Comparison of ENCODE assay signal across 21 cellular contexts in genomic region chr4:128841402-128841801, GRCh38. TPM values are rescaled to one million over a fixed set of nuclear protein-coding genes. Genes with fewer than 3 reads are reported as not detected.
DNase-seq lines count a peak whose midpoint lies in the region; ATAC-seq, FAIRE-seq and TF ChIP-seq lines count a peak whose summit lies in the region.
"Had no signal": no experiment of that assay in that cellular context is flagged by ENCODE, and none has a peak within 500 bp of the region (broad histone marks: within the 10 kb centered on the region; RNA-seq: fewer than 3 reads in every experiment).

No MANE protein-coding gene starts in this region.

- H3K27ac ChIP-seq in CD4-positive, alpha-beta memory T cell (ENCODE audit: low read depth, low read length), result no peak overlapping the region
- peak overlapping the region; percentile 60 for H3K27ac ChIP-seq in GM23338 (ENCODE audit: low read depth)
- no peak overlapping the region for H3K27ac ChIP-seq in astrocyte (ENCODE audit: low read depth, low read length)
- no peak overlapping the region for H3K27ac ChIP-seq in brain microvascular endothelial cell
- no peak overlapping the region for H3K27ac ChIP-seq in ascending aorta
- H3K27ac ChIP-seq: tibial nerve had no signal

- peaks cover 100% of the 10 kb centered on the region for H3K79me2 ChIP-seq in GM23338 (replicated peaks; ENCODE audit: insufficient read depth)
- H3K79me2 ChIP-seq in astrocyte (ENCODE audit: insufficient read depth, low read length), result peaks cover 79% of the 10 kb centered on the region

- no peaks in the 10 kb centered on the region for H3K9me2 ChIP-seq in GM23338 (ENCODE audit: insufficient read depth)

- intact Hi-C loops in CD4-positive, alpha-beta memory T cell (cut with micrococcal nuclease), result no loop called here
- intact Hi-C loops in natural killer cell (cut with micrococcal nuclease) (no loop called here), ascending aorta (cut with DNase I) (no loop called here)

- no peak for FAIRE-seq in astrocyte (lab: Jason Lieb, UNC)
- FAIRE-seq: HTR-8/SVneo had no signal

- ATAC-seq in GM23338, result no peak
- no peak for ATAC-seq in natural killer cell
- ATAC-seq in GM21367 (IDR thresholded peaks at IDR 0.05; ENCODE audit: unreplicated experiment), result no peak
- ATAC-seq: HCT116, sciatic nerve had no signal

- no peaks in the 10 kb centered on the region for H3K27me3 ChIP-seq in CD4-positive, alpha-beta memory T cell (ENCODE audit: insufficient read depth, low read length)
- H3K27me3 ChIP-seq in GM23338 (ENCODE audit: insufficient read depth), result no peaks in the 10 kb centered on the region
- no peaks in the 10 kb centered on the region for H3K27me3 ChIP-seq in astrocyte (ENCODE audit: insufficient read depth, low read length)
- H3K27me3 ChIP-seq in brain microvascular endothelial cell (replicated peaks), result no peaks in the 10 kb centered on the region
- no peaks in the 10 kb centered on the region for H3K27me3 ChIP-seq in ascending aorta
- H3K27me3 ChIP-seq: BE2C, neutrophil, tibial nerve had no signal

- no peak overlapping the region for H3K4me3 ChIP-seq in CD4-positive, alpha-beta memory T cell (ENCODE audit: low read length in 2 of 2)
- H3K4me3 ChIP-seq in GM23338, result no peak overlapping the region
- no peak overlapping the region for H3K4me3 ChIP-seq in astrocyte (ENCODE audit: insufficient read depth, low read depth, low read length)
- H3K4me3 ChIP-seq in brain microvascular endothelial cell (ENCODE audit: low read depth, low read length), result no peak overlapping the region
- H3K4me3 ChIP-seq in ascending aorta, result no peak overlapping the region
- H3K4me3 ChIP-seq: tibial nerve had no signal

- POLR2A ChIA-PET in CD4-positive, alpha-beta memory T cell (lab: Charles Lee; ENCODE audit: partially characterized antibody), result interaction anchor here (1.2 to 1.7 kb wide), 2 partner anchors 13 to 29 kb away, joined by 3 to 4 read pairs; no protein-coding TSS in a partner anchor

- peaks cover 59% of the 10 kb centered on the region for H3F3A ChIP-seq in GM23338 (replicated peaks; ENCODE audit: low read depth)

- peak overlapping the region; percentile 2 to 90 (median 73) for H3K27ac Mint-ChIP-seq in CD4-positive, alpha-beta memory T cell
- peak overlapping the region; percentile 29 for H3K27ac Mint-ChIP-seq in GM23338
- no peak overlapping the region for H3K27ac Mint-ChIP-seq in astrocyte (ENCODE audit: unreplicated experiment)
- peak overlapping the region; percentile 59 to 69 for H3K27ac Mint-ChIP-seq in natural killer cell

- peaks cover 48% of the 10 kb centered on the region for H3K4me1 ChIP-seq in CD4-positive, alpha-beta memory T cell (ENCODE audit: insufficient read depth, low read length)
- peaks cover 47% of the 10 kb centered on the region for H3K4me1 ChIP-seq in GM23338 (ENCODE audit: insufficient read depth)
- no peaks in the 10 kb centered on the region for H3K4me1 ChIP-seq in astrocyte (ENCODE audit: insufficient read depth, low read length)
- peaks cover 0 to 21% of the 10 kb centered on the region in 2 donors for H3K4me1 ChIP-seq in ascending aorta
- H3K4me1 ChIP-seq: BE2C had no signal

- H3K36me3 Mint-ChIP-seq in CD4-positive, alpha-beta memory T cell, result peaks cover 37 to 71% of the 10 kb centered on the region in 2 donors
- peaks cover 93% of the 10 kb centered on the region for H3K36me3 Mint-ChIP-seq in GM23338 (ENCODE audit: low read depth)
- H3K36me3 Mint-ChIP-seq in astrocyte (ENCODE audit: low read depth, unreplicated experiment), result peaks cover 24% of the 10 kb centered on the region
- H3K36me3 Mint-ChIP-seq in natural killer cell, result peaks cover 20% of the 10 kb centered on the region

- in situ Hi-C loops in brain microvascular endothelial cell (cut with HindIII; ENCODE audit: low pct_ligation_motif_present, low sequenced_read_pairs), result no loop called here

- peak overlapping the region in 1 of 8 donors; percentile 22 for H3K4me3 Mint-ChIP-seq in CD4-positive, alpha-beta memory T cell
- no peak overlapping the region; the same call in 2 of the 3 replicates for H3K4me3 Mint-ChIP-seq in GM23338
- peak overlapping the region; percentile 22 for H3K4me3 Mint-ChIP-seq in astrocyte (ENCODE audit: unreplicated experiment)
- no peak overlapping the region for H3K4me3 Mint-ChIP-seq in natural killer cell

- H2AFZ ChIP-seq in GM23338 (no peak overlapping the region), astrocyte (ENCODE audit: low read depth, low read length) (no peak overlapping the region)

- no peaks in the 10 kb centered on the region for H3K9me3 ChIP-seq in CD4-positive, alpha-beta memory T cell (ENCODE audit: control insufficient read depth in 1 of 2, low read length in 2 of 2)
- H3K9me3 ChIP-seq in astrocyte (ENCODE audit: insufficient read depth, low read depth, low read length) (no peaks in the 10 kb centered on the region), ascending aorta (no peaks in the 10 kb centered on the region)
- H3K9me3 ChIP-seq: BE2C, neutrophil, tibial nerve had no signal

- H4K20me1 ChIP-seq in GM23338 (replicated peaks; ENCODE audit: insufficient read depth) (peaks cover 100% of the 10 kb centered on the region), astrocyte (ENCODE audit: insufficient read depth, low read length) (peaks cover 38% of the 10 kb centered on the region)

- H3K4me1 Mint-ChIP-seq in CD4-positive, alpha-beta memory T cell, result peaks cover 42 to 62% (median 51%) of the 10 kb centered on the region in 4 donors
- H3K4me1 Mint-ChIP-seq in GM23338 (peaks cover 74% of the 10 kb centered on the region), astrocyte (ENCODE audit: low read depth, unreplicated experiment) (peaks cover 26% of the 10 kb centered on the region), natural killer cell (peaks cover 71 to 75% of the 10 kb centered on the region in 2 donors)

- H3K9me3 Mint-ChIP-seq in CD4-positive, alpha-beta memory T cell, result no peaks in the 10 kb centered on the region
- H3K9me3 Mint-ChIP-seq in GM23338 (no peaks in the 10 kb centered on the region), astrocyte (ENCODE audit: unreplicated experiment) (no peaks in the 10 kb centered on the region), natural killer cell (no peaks in the 10 kb centered on the region)

- no peak overlapping the region for H3K4me2 ChIP-seq in GM23338
- no peak overlapping the region for H3K4me2 ChIP-seq in astrocyte (ENCODE audit: low read length)

- no peak overlapping the region for H3K9ac ChIP-seq in astrocyte (ENCODE audit: low read length)

- CTCF ChIA-PET in CD4-positive, alpha-beta memory T cell (lab: Charles Lee; ENCODE audit: partially characterized antibody), result interaction anchor here (0.8 to 1.5 kb wide), 2 partner anchors 13 to 16 kb away, joined by 3 to 5 read pairs; no protein-coding TSS in a partner anchor

- H3K36me3 ChIP-seq in CD4-positive, alpha-beta memory T cell (ENCODE audit: insufficient read depth, low read length), result peaks cover 35% of the 10 kb centered on the region
- peaks cover 84% of the 10 kb centered on the region for H3K36me3 ChIP-seq in GM23338 (ENCODE audit: insufficient read depth)
- peaks cover 30% of the 10 kb centered on the region for H3K36me3 ChIP-seq in astrocyte (ENCODE audit: insufficient read depth, low read length)
- peaks cover 25% of the 10 kb centered on the region for H3K36me3 ChIP-seq in brain microvascular endothelial cell (replicated peaks)
- peaks cover 19 to 27% of the 10 kb centered on the region in 2 donors for H3K36me3 ChIP-seq in ascending aorta

- no peak for DNase-seq in CD4-positive, alpha-beta memory T cell
- DNase-seq in GM23338 (ENCODE audit: low spot score) (no peak), astrocyte (ENCODE audit: low read depth) (no peak), natural killer cell (no peak), brain microvascular endothelial cell (no peak), ascending aorta (ENCODE audit: low spot score in 2 of 2) (no peak)
- DNase-seq: activated CD4-positive, CD25-positive, alpha-beta regulatory T cell treated with anti-CD3 and anti-CD28 coated beads, Interleukin-2, amount 50 U/mL, for 72 hours; BE2C; DMS153; head of caudate nucleus; islet precursor cell; MM.1S; NCI-H187; NCI-H345; stimulated activated CD4-positive, alpha-beta T cell treated with anti-CD3 and anti-CD28 coated beads, Interleukin-2, amount 100 ng/mL, for 24 hours had no signal

- H3K27me3 Mint-ChIP-seq in CD4-positive, alpha-beta memory T cell, result no peaks in the 10 kb centered on the region
- H3K27me3 Mint-ChIP-seq in GM23338 (ENCODE audit: insufficient read depth, low read depth, poor library complexity), result peaks cover 14% of the 10 kb centered on the region
- no peaks in the 10 kb centered on the region for H3K27me3 Mint-ChIP-seq in astrocyte (ENCODE audit: low read depth, unreplicated experiment)
- no peaks in the 10 kb centered on the region for H3K27me3 Mint-ChIP-seq in natural killer cell (ENCODE audit: low read depth in 2 of 2)

- TF ChIP-seq CTCF in GM23338 (conservative IDR thresholded peaks at IDR 0.05; ENCODE audit: low read depth in 2 of 2) (no peak), astrocyte (IDR thresholded peaks at IDR 0.05; ENCODE audit: insufficient read depth, low read depth, low read length) (no peak), natural killer cell (IDR thresholded peaks at IDR 0.05) (no peak), brain microvascular endothelial cell (IDR thresholded peaks at IDR 0.05; ENCODE audit: low read depth, low read length, missing control alignments) (no peak), ascending aorta (IDR thresholded peaks at IDR 0.05) (no peak)

TF ChIP-seq in GM23338, 12 proteins besides CTCF, POLR2A, EP300 and RAD21 (continues in another document):
- TF ChIP-seq ETS1 (IDR thresholded peaks at IDR 0.05) (no peak), POLR2AphosphoS5 (IDR thresholded peaks at IDR 0.05; ENCODE audit: low read depth) (no peak)

RNA-seq across cellular contexts. Expression of gene JADE1, which starts 31.9 kb away (rescaled TPM):
- 10 to 100 TPM; 65.6 to 67.3 TPM for total RNA-seq in CD4-positive, alpha-beta memory T cell
- 10 to 100 TPM; 44.9 to 54.2 TPM for polyA plus RNA-seq in CD4-positive, alpha-beta memory T cell
- total RNA-seq in GM23338 (2014; rRNA removed; shearing (Covaris generic)), result 156 and 158 TPM in 2 replicates
- polyA plus RNA-seq in GM23338 (2016; fragmentation: Nextera tagmentation; extraction: Ambion mirVana), result 75.5 and 84.2 TPM in 2 replicates
- total RNA-seq in astrocyte, result 80.1 and 88.3 TPM in 2 replicates
- 10 to 100 TPM; 48.9 to 55.8 (median 52.7) TPM for total RNA-seq in natural killer cell
- total RNA-seq in ascending aorta, result 33.8 TPM
